ENCODE assay signal across 15 cellular contexts in genomic region chr7:138889566-138889965, GRCh38.
DNase-seq lines count a peak whose midpoint lies in the region; ATAC-seq and TF ChIP-seq lines count a peak whose summit lies in the region.
"Had no signal": no experiment of that assay in that cellular context is flagged by ENCODE, and none has a peak within 500 bp of the region (broad histone marks: within the 10 kb centered on the region; RNA-seq: fewer than 3 reads in every experiment).

No MANE protein-coding gene starts in this region.

- H3K4me2 ChIP-seq in mammary epithelial cell (ENCODE audit: insufficient read depth, low read depth, low read length), result no peak overlapping the region

- H3K4me1 ChIP-seq in mammary epithelial cell (ENCODE audit: insufficient read depth, low read length), result no peaks in the 10 kb centered on the region
- peaks cover 54% of the 10 kb centered on the region for H3K4me1 ChIP-seq in SJCRH30
- H3K4me1 ChIP-seq in aorta (ENCODE audit: control insufficient read depth in 1 of 2, insufficient read depth in 2 of 2, low read length in 2 of 2), result no peaks in the 10 kb centered on the region
- H3K4me1 ChIP-seq: pancreas, Peyer's patch had no signal

- H3K27ac Mint-ChIP-seq in MCF 10A (ENCODE audit: low read depth, unreplicated experiment), result peak overlapping the region; percentile 49

- no peak overlapping the region for H3K9ac ChIP-seq in mammary epithelial cell (ENCODE audit: insufficient read depth, low read length)

- no peaks in the 10 kb centered on the region for H3K79me2 ChIP-seq in mammary epithelial cell (ENCODE audit: insufficient read depth, low read length)

- TF ChIP-seq CTCF in MCF 10A (IDR thresholded peaks at IDR 0.05; ENCODE audit: unreplicated experiment), result no peak
- TF ChIP-seq CTCF in mammary epithelial cell (conservative IDR thresholded peaks at IDR 0.05 in 1 of 2, IDR thresholded peaks at IDR 0.05 in 1 of 2; ENCODE audit: extremely low read depth in 1 of 2, insufficient read depth in 1 of 2, low read depth in 1 of 2, low read length in 2 of 2), result no peak

- POLR2A ChIA-PET in MCF 10A (lab: Yijun Ruan, JAX), result interaction anchor here (0.9 kb wide), 2 partner anchors 16 to 49 kb away, joined by 3 read pairs; no protein-coding TSS in a partner anchor

- WGBS in mammary epithelial cell (ENCODE audit: low coverage, missing lambda C conversion rate), result 94% methylated on average over 4 of the region's 4 CpGs
- 83 to 84% methylated on average over 4 of the region's 4 CpGs for WGBS in aorta, 2 donors

- H2AFZ ChIP-seq in mammary epithelial cell (ENCODE audit: low read depth, low read length), result no peak overlapping the region

- H3K36me3 ChIP-seq in mammary epithelial cell (ENCODE audit: insufficient read depth, low read length), result no peaks in the 10 kb centered on the region
- 0 out of 2 replicates have a peak, but pooled peaks cover 2% of the 10 kb centered on the region for H3K36me3 ChIP-seq in SJCRH30
- no peaks in the 10 kb centered on the region for H3K36me3 ChIP-seq in aorta (ENCODE audit: control insufficient read depth in 1 of 2, insufficient read depth in 2 of 2, low read length in 1 of 2)
- H3K36me3 ChIP-seq: Peyer's patch had no signal

- no peaks in the 10 kb centered on the region for H3K9me3 Mint-ChIP-seq in MCF 10A (ENCODE audit: unreplicated experiment)

- no peaks in the 10 kb centered on the region for H4K20me1 ChIP-seq in mammary epithelial cell (ENCODE audit: insufficient read depth, low read length)

- dilution Hi-C loops in mammary epithelial cell (cut with HindIII; ENCODE audit: low sequenced_read_pairs), result no loop called here

- H3K27ac ChIP-seq in mammary epithelial cell (ENCODE audit: insufficient read depth, low read depth, low read length), result no peak overlapping the region
- H3K27ac ChIP-seq in SJCRH30, result no peak overlapping the region; the same call in 1 of the 2 replicates
- no peak overlapping the region for H3K27ac ChIP-seq in aorta (ENCODE audit: low read depth in 1 of 2, low read length in 2 of 2)
- H3K27ac ChIP-seq: pancreas, Peyer's patch had no signal

- H3K9me3 ChIP-seq in mammary epithelial cell (replicated peaks; ENCODE audit: insufficient read depth, low read length) (no peaks in the 10 kb centered on the region), SJCRH30 (replicated peaks) (no peaks in the 10 kb centered on the region), aorta (ENCODE audit: control insufficient read depth, low read length) (no peaks in the 10 kb centered on the region)
- H3K9me3 ChIP-seq: pancreas, Peyer's patch had no signal

- no peak overlapping the region for H3K4me3 Mint-ChIP-seq in MCF 10A (ENCODE audit: unreplicated experiment)

- peaks cover 7% of the 10 kb centered on the region for H3K36me3 Mint-ChIP-seq in MCF 10A (ENCODE audit: insufficient read depth, unreplicated experiment)

- in situ Hi-C loops in mammary epithelial cell (cut with MboI; ENCODE audit: low sequenced_read_pairs in 2 of 2), result loop anchor here in 1 of 2 donors (10.0 kb wide), 1 partner anchor 185 kb away; no protein-coding TSS in a partner anchor

- peaks cover 13% of the 10 kb centered on the region for H3K4me1 Mint-ChIP-seq in MCF 10A (ENCODE audit: insufficient read depth, unreplicated experiment)

- intact Hi-C loops in MCF 10A (cut with micrococcal nuclease), result no loop called here
- intact Hi-C loops in mammary epithelial cell (cut with micrococcal nuclease), result no loop called here
- intact Hi-C loops in aorta (cut with DNase I), result loop anchor here in 1 of 2 donors (5.0 kb wide), 1 partner anchor 188 kb away; no protein-coding TSS in a partner anchor

- H3K27me3 Mint-ChIP-seq in MCF 10A (ENCODE audit: insufficient read depth, unreplicated experiment), result no peaks in the 10 kb centered on the region

- H3K4me3 ChIP-seq in mammary epithelial cell (replicated peaks in 1 of 3; ENCODE audit: insufficient read depth in 1 of 3, low read depth in 2 of 3, low read length in 3 of 3), result no peak overlapping the region
- no peak overlapping the region for H3K4me3 ChIP-seq in SJCRH30
- H3K4me3 ChIP-seq in aorta (ENCODE audit: low read length in 2 of 2), result no peak overlapping the region
- H3K4me3 ChIP-seq: pancreas, Peyer's patch had no signal

- DNase-seq in MCF 10A (ENCODE audit: unreplicated experiment), result peak; percentile 54
- no peak for DNase-seq in mammary epithelial cell
- peak; percentile 26 for DNase-seq in NCI-H2196 treated with DMSO at 0.1 percent for 48 hours (lab: John Stamatoyannopoulos, UW; ENCODE audit: unreplicated experiment)
- peak; percentile 45 for DNase-seq in dermis blood vessel endothelial cell
- DNase-seq in germinal center (ENCODE audit: low spot score), result no peak
- DNase-seq in SJCRH30, result no peak
- DNase-seq in activated gamma-delta T cell (lab: John Stamatoyannopoulos, UW), result no peak
- DNase-seq in aorta, result no peak
- DNase-seq: activated CD4-positive, alpha-beta T cell treated with anti-CD3 and anti-CD28 coated beads, Interleukin-2, amount 50 U/mL, for 48 hours; activated naive CD4-positive, alpha-beta T cell; DMS79 treated with DMSO at 0.1 percent for 48 hours; GOT3; NCI-H187; pancreas; Peyer's patch had no signal

- BruUV-seq in MCF 10A (replicated peaks; lab: Mats Ljungman, UMichigan) (no TSS peak), mammary epithelial cell (replicated peaks; lab: Mats Ljungman, UMichigan) (no TSS peak)

- no peak for ATAC-seq in aorta (ENCODE audit: low FRiP score)
- ATAC-seq: pancreas had no signal

- H3K27me3 ChIP-seq in mammary epithelial cell (ENCODE audit: insufficient read depth, low read length) (no peaks in the 10 kb centered on the region), SJCRH30 (no peaks in the 10 kb centered on the region), aorta (ENCODE audit: control insufficient read depth in 1 of 2, insufficient read depth in 2 of 2, low read length in 1 of 2) (no peaks in the 10 kb centered on the region)
- H3K27me3 ChIP-seq: pancreas, Peyer's patch had no signal

- CTCF ChIA-PET in MCF 10A (lab: Yijun Ruan, JAX) (interaction anchor here (0.6 to 1.3 kb wide), 6 partner anchors 13 to 1298 kb away, joined by 3 to 6 read pairs (median 4); no protein-coding TSS in a partner anchor), mammary epithelial cell (lab: Charles Lee; ENCODE audit: low non-redundant PET) (no interaction called here)

Comparison
In these comparisons a context has a peak if more than half of its experiments do, and no peak if none do; other contexts are left out.
1. DNase-seq: peak in MCF 10A (single experiment), NCI-H2196 treated with DMSO at 0.1 percent for 48 hours (single experiment) and dermis blood vessel endothelial cell (single experiment); none in mammary epithelial cell (single experiment), germinal center (single experiment), SJCRH30 (0 of 2), activated gamma-delta T cell (single experiment) and aorta (0 of 2).